ENCODE assay signal across 9 cellular contexts in genomic region chr22:45413013-45413367, GRCh38. TPM values are rescaled to one million over a fixed set of nuclear protein-coding genes. Genes with fewer than 3 reads are reported as not detected.
DNase-seq lines count a peak whose midpoint lies in the region; ATAC-seq and TF ChIP-seq lines count a peak whose summit lies in the region.
"Had no signal": no experiment of that assay in that cellular context is flagged by ENCODE, and none has a peak within 500 bp of the region (broad histone marks: within the 10 kb centered on the region; RNA-seq: fewer than 3 reads in every experiment).

No MANE protein-coding gene starts in this region.

- intact Hi-C loops in activated naive CD4-positive, alpha-beta T cell treated with anti-CD3 and anti-CD28 coated beads for 36 hours (cut with micrococcal nuclease) = loop anchor here (1.0 to 2.0 kb wide), 2 partner anchors 94 to 104 kb away; partner anchors contain the start of gene FAM118A
- intact Hi-C loops in transverse colon (cut with DNase I; ENCODE audit: low total_unique reads) = no loop called here

- CTCF ChIA-PET in activated naive CD4-positive, alpha-beta T cell treated with anti-CD3 and anti-CD28 coated beads for 36 hours (lab: Charles Lee) = interaction anchor here (0.5 kb wide), 1 partner anchor 22 kb away, joined by 3 read pairs; no protein-coding TSS in a partner anchor

- no peak for TF ChIP-seq EP300 in transverse colon (IDR thresholded peaks at IDR 0.05; ENCODE audit: low read depth)

- peaks cover 12% of the 10 kb centered on the region for H3K36me3 Mint-ChIP-seq in activated naive CD4-positive, alpha-beta T cell treated with anti-CD3 and anti-CD28 coated beads for 36 hours (ENCODE audit: low read depth)
- H3K36me3 Mint-ChIP-seq in activated naive CD8-positive, alpha-beta T cell treated with anti-CD3 and anti-CD28 coated beads, Interleukin-2, amount 50 U/mL, for 24 hours (ENCODE audit: low read depth) = peaks cover 3% of the 10 kb centered on the region

- in situ Hi-C loops in transverse colon (cut with MboI; ENCODE audit: low pct_ligation_motif_present in 1 of 4, low pct_unique_long_range_greater_than_20kb in 1 of 4, low sequenced_read_pairs in 3 of 4) = no loop called here

- ATAC-seq in activated naive CD8-positive, alpha-beta T cell treated with anti-CD3 and anti-CD28 coated beads, Interleukin-2, amount 50 U/mL, for 24 hours = no peak
- no peak for ATAC-seq in GM18511 (IDR thresholded peaks at IDR 0.05; ENCODE audit: unreplicated experiment)

- H3K27ac Mint-ChIP-seq in activated naive CD4-positive, alpha-beta T cell treated with anti-CD3 and anti-CD28 coated beads for 36 hours = no peak overlapping the region
- no peak overlapping the region for H3K27ac Mint-ChIP-seq in activated naive CD8-positive, alpha-beta T cell treated with anti-CD3 and anti-CD28 coated beads, Interleukin-2, amount 50 U/mL, for 24 hours

- H3K4me1 ChIP-seq in mesenchymal stem cell (ENCODE audit: control insufficient read depth, insufficient read depth, low read depth, low read length) (peaks cover 9% of the 10 kb centered on the region), transverse colon (peaks cover 7 to 13% (median 11%) of the 10 kb centered on the region in 4 donors)

- H2BK120ac ChIP-seq in mesenchymal stem cell (ENCODE audit: low read depth, low read length) = peak overlapping the region; percentile 34

- no peaks in the 10 kb centered on the region for H3K36me3 ChIP-seq in mesenchymal stem cell (ENCODE audit: control insufficient read depth in 1 of 2, insufficient read depth in 2 of 2, low read depth in 1 of 2, low read length in 2 of 2)
- H3K36me3 ChIP-seq in transverse colon = no peaks in the 10 kb centered on the region

- 98% methylated on average over 22 of the region's 27 CpGs for WGBS in mesenchymal stem cell
- 95% methylated on average over 27 of the region's 27 CpGs; no CpG with 5 or more reads in 1 of the 2 donors for whole genome bisulfite sequencing in transverse colon (ENCODE audit: low coverage in 1 of 2), 2 donors

- no peak overlapping the region for H3K4me2 ChIP-seq in mesenchymal stem cell (ENCODE audit: low read length, poor library complexity, severe bottlenecking)

- no peak overlapping the region for H3K23ac ChIP-seq in mesenchymal stem cell (ENCODE audit: low read length in 2 of 2)

- TF ChIP-seq CTCF in transverse colon (IDR thresholded peaks at IDR 0.05) = no peak

- H3K27me3 ChIP-seq in mesenchymal stem cell (ENCODE audit: control insufficient read depth in 1 of 2, insufficient read depth in 1 of 2, low read length in 2 of 2) (no peaks in the 10 kb centered on the region), transverse colon (no peaks in the 10 kb centered on the region)

- H2BK12ac ChIP-seq in mesenchymal stem cell (ENCODE audit: low read length in 2 of 2) = no peak overlapping the region

- DNase-seq in activated naive CD4-positive, alpha-beta T cell treated with anti-CD3 and anti-CD28 coated beads for 36 hours = no peak
- no peak for DNase-seq in activated naive CD4-positive, alpha-beta T cell treated with Interleukin-2 at 50 U/mL for 16 hours
- no peak for DNase-seq in activated naive CD8-positive, alpha-beta T cell treated with anti-CD3 and anti-CD28 coated beads, Interleukin-2, amount 50 U/mL, for 24 hours
- DNase-seq in mesenchymal stem cell = no peak
- DNase-seq in transverse colon = no peak
- DNase-seq in NCI-H2196 treated with DMSO at 0.1 percent for 48 hours (lab: John Stamatoyannopoulos, UW; ENCODE audit: unreplicated experiment) = no peak
- DNase-seq in mesenteric fat pad (ENCODE audit: low spot score) = no peak

- peaks cover 12% of the 10 kb centered on the region for H3K4me1 Mint-ChIP-seq in activated naive CD4-positive, alpha-beta T cell treated with anti-CD3 and anti-CD28 coated beads for 36 hours (ENCODE audit: low read depth)
- peaks cover 15% of the 10 kb centered on the region for H3K4me1 Mint-ChIP-seq in activated naive CD8-positive, alpha-beta T cell treated with anti-CD3 and anti-CD28 coated beads, Interleukin-2, amount 50 U/mL, for 24 hours
- H3K4me1 Mint-ChIP-seq: endodermal cell had no signal

- H2BK5ac ChIP-seq in mesenchymal stem cell (ENCODE audit: low read depth, low read length, poor library complexity, severe bottlenecking) = no peak overlapping the region

- H2AFZ ChIP-seq in mesenchymal stem cell (ENCODE audit: low read depth, low read length) = no peak overlapping the region

- H3K4me3 ChIP-seq in mesenchymal stem cell (ENCODE audit: insufficient read depth in 1 of 2, low read depth in 1 of 2, low read length in 2 of 2) = peak overlapping the region in 1 of 2 experiments; percentile 85
- peak overlapping the region in 3 of 4 donors; percentile 24 to 51 (median 39) for H3K4me3 ChIP-seq in transverse colon

- no peaks in the 10 kb centered on the region for H3K79me1 ChIP-seq in mesenchymal stem cell (replicated peaks; ENCODE audit: low read length, poor library complexity, severe bottlenecking)

- peak overlapping the region; percentile 69 for H2BK15ac ChIP-seq in mesenchymal stem cell (ENCODE audit: low read depth, poor library complexity, severe bottlenecking)

- H3K27ac ChIP-seq in mesenchymal stem cell (ENCODE audit: low read length, poor library complexity, severe bottlenecking) (no peak overlapping the region), transverse colon (no peak overlapping the region)

- H4K91ac ChIP-seq in mesenchymal stem cell (ENCODE audit: low read length) = peak overlapping the region; percentile 75

- no peak overlapping the region for H3K14ac ChIP-seq in mesenchymal stem cell (ENCODE audit: low read length in 2 of 2)

- no peak for TF ChIP-seq POLR2A in transverse colon (IDR thresholded peaks at IDR 0.05)

- no peak overlapping the region for H3K9ac ChIP-seq in mesenchymal stem cell (ENCODE audit: low read length)

- no peak overlapping the region for H3K18ac ChIP-seq in mesenchymal stem cell (ENCODE audit: low read depth in 1 of 2, low read length in 2 of 2)

- H3K9me3 ChIP-seq in mesenchymal stem cell (ENCODE audit: control insufficient read depth, low read length) (no peaks in the 10 kb centered on the region), transverse colon (no peaks in the 10 kb centered on the region)

- H2AK5ac ChIP-seq in mesenchymal stem cell (ENCODE audit: low read length, severe bottlenecking) = no peak overlapping the region

- H4K8ac ChIP-seq in mesenchymal stem cell (ENCODE audit: low read length) = peak overlapping the region; percentile 88

- no peaks in the 10 kb centered on the region for H3K27me3 Mint-ChIP-seq in activated naive CD4-positive, alpha-beta T cell treated with anti-CD3 and anti-CD28 coated beads for 36 hours (ENCODE audit: low read depth)
- no peaks in the 10 kb centered on the region for H3K27me3 Mint-ChIP-seq in activated naive CD8-positive, alpha-beta T cell treated with anti-CD3 and anti-CD28 coated beads, Interleukin-2, amount 50 U/mL, for 24 hours

- no peaks in the 10 kb centered on the region for H3K9me3 Mint-ChIP-seq in activated naive CD4-positive, alpha-beta T cell treated with anti-CD3 and anti-CD28 coated beads for 36 hours
- no peaks in the 10 kb centered on the region for H3K9me3 Mint-ChIP-seq in activated naive CD8-positive, alpha-beta T cell treated with anti-CD3 and anti-CD28 coated beads, Interleukin-2, amount 50 U/mL, for 24 hours

- no peak overlapping the region for H3K4ac ChIP-seq in mesenchymal stem cell (ENCODE audit: low read depth in 1 of 2, low read length in 2 of 2)

- H3K4me3 Mint-ChIP-seq in activated naive CD4-positive, alpha-beta T cell treated with anti-CD3 and anti-CD28 coated beads for 36 hours = peak overlapping the region; percentile 69
- peak overlapping the region; percentile 14 for H3K4me3 Mint-ChIP-seq in activated naive CD8-positive, alpha-beta T cell treated with anti-CD3 and anti-CD28 coated beads, Interleukin-2, amount 50 U/mL, for 24 hours

RNA-seq across cellular contexts. Expression of gene SMC1B, which starts 0.4 kb away (rescaled TPM):
- 1 to 10 TPM; 1.1 to 1.3 TPM for total RNA-seq in activated naive CD4-positive, alpha-beta T cell treated with anti-CD3 and anti-CD28 coated beads for 36 hours
- polyA plus RNA-seq in mesenchymal stem cell (2013, experiment 1 of 2) = not detected
- not detected for polyA plus RNA-seq in mesenchymal stem cell (2013, experiment 2 of 2)
- total RNA-seq in transverse colon (not detected), mesenteric fat pad (not detected)

RNA-seq across cellular contexts. Expression of gene RIBC2, which starts 0.5 kb away (rescaled TPM):
- 1 to 10 TPM; 6.2 to 6.3 TPM for total RNA-seq in activated naive CD4-positive, alpha-beta T cell treated with anti-CD3 and anti-CD28 coated beads for 36 hours
- 0.41 TPM for polyA plus RNA-seq in mesenchymal stem cell (2013, experiment 1 of 2)
- 0.41 TPM for polyA plus RNA-seq in mesenchymal stem cell (2013, experiment 2 of 2)
- not detected for total RNA-seq in transverse colon
- total RNA-seq in mesenteric fat pad = not detected
